ENCODE assay signal across 24 cellular contexts in the genomic region with DNA sequence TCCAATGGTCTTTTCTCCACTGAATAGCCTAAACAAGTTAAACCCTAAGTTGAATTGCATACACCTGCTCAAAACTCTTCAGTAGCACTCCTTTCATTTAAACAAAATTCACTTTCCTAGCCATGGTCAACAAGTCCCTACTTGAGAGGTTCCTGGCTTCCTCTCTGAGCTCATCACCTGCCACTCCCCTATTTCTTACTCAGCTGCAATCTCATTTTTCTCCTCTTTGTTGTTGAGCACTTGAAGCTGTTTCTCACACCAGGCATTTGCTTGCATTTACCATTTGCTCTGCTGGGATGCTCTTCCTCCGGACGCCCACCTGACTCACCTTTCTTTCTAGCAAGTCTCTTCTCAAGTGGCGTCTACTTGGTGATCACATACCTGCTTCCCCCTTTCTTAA. TPM values are rescaled to one million over a fixed set of nuclear protein-coding genes. Genes with fewer than 3 reads are reported as not detected.
DNase-seq lines count a peak whose midpoint lies in the region; TF ChIP-seq lines count a peak whose summit lies in the region.
"Had no signal": no experiment of that assay in that cellular context is flagged by ENCODE, and none has a peak within 500 bp of the region (broad histone marks: within the 10 kb centered on the region; RNA-seq: fewer than 3 reads in every experiment).

No MANE protein-coding gene starts in this region.

- no peak overlapping the region for H3K9ac ChIP-seq in mesendoderm (ENCODE audit: low read length)
- H3K9ac ChIP-seq: SK-N-SH had no signal

- no CpG with 5 or more reads among the region's 3 CpGs for WGBS in mesendoderm (ENCODE audit: extremely low coverage, insufficient coverage, low lambda C conversion rate)
- WGBS in tibial nerve, 2 donors: 63 to 64% methylated on average over 3 of the region's 3 CpGs

- no peak overlapping the region for H3K23ac ChIP-seq in mesendoderm (ENCODE audit: low read length)

- no peak overlapping the region for H4K8ac ChIP-seq in mesendoderm (ENCODE audit: low read depth, low read length)

- intact Hi-C loops in Calu3 (cut with micrococcal nuclease; ENCODE audit: unreplicated experiment): no loop called here

- no peak for DNase-seq in Calu3
- DNase-seq in HT1080 (ENCODE audit: low read depth): peak; percentile 29
- peak in 1 of 2 experiments; percentile 58 for DNase-seq in SJSA1 (ENCODE audit: low read depth in 1 of 2, low spot score in 2 of 2)
- no peak for DNase-seq in mesendoderm
- no peak for DNase-seq in Peyer's patch
- DNase-seq in SIG-M5 treated with dmso at 0.1 percent for 504 hours (lab: John Stamatoyannopoulos, UW; ENCODE audit: unreplicated experiment): no peak
- no peak for DNase-seq in nucleus accumbens (lab: John Stamatoyannopoulos, UW)
- DNase-seq in tibial nerve (ENCODE audit: low spot score in 2 of 2): no peak
- DNase-seq: activated CD4-positive, alpha-beta memory T cell treated with anti-CD3 and anti-CD28 coated beads for 36 hours; activated naive CD4-positive, alpha-beta T cell treated with Interleukin-2 at 50 U/mL for 16 hours; amniotic stem cell; CD4-positive, CD25-positive, alpha-beta regulatory T cell; DMS153; foreskin melanocyte; KG1; SK-N-SH; stimulated activated CD4-positive, alpha-beta T cell treated with anti-CD3 and anti-CD28 coated beads, Interleukin-2, amount 100 ng/mL, for 24 hours; stimulated activated naive B cell treated with anti-CD40 and anti-IgM and Interleukin-4, amounts not matched to agents 10 μg/mL and 1 μg/mL and 100 μg/mL, for 72 hours had no signal

- H3K4me2 ChIP-seq in mesendoderm (ENCODE audit: low read length): no peak overlapping the region
- H3K4me2 ChIP-seq: GM23338, SK-N-SH had no signal

- H3K4me1 Mint-ChIP-seq in Calu3 (ENCODE audit: low read depth, unreplicated experiment): peaks cover 44% of the 10 kb centered on the region
- H3K4me1 Mint-ChIP-seq: nephron had no signal

- no peaks in the 10 kb centered on the region for H3K36me3 ChIP-seq in SJSA1
- H3K36me3 ChIP-seq in mesendoderm (ENCODE audit: control insufficient read depth, insufficient read depth, low read length): no peaks in the 10 kb centered on the region
- H3K36me3 ChIP-seq in Peyer's patch: no peaks in the 10 kb centered on the region
- no peaks in the 10 kb centered on the region for H3K36me3 ChIP-seq in tibial nerve
- H3K36me3 ChIP-seq: thoracic aorta had no signal

- no peaks in the 10 kb centered on the region for H3K27me3 Mint-ChIP-seq in Calu3 (ENCODE audit: unreplicated experiment)

- H2AK5ac ChIP-seq in mesendoderm (ENCODE audit: low read length): no peak overlapping the region

- no peak overlapping the region for H2BK120ac ChIP-seq in mesendoderm (ENCODE audit: low read depth, low read length)

- TF ChIP-seq CTCF in Calu3 (IDR thresholded peaks at IDR 0.05; ENCODE audit: unreplicated experiment) (no peak), Peyer's patch (IDR thresholded peaks at IDR 0.05) (no peak), tibial nerve (IDR thresholded peaks at IDR 0.05) (no peak)

- H3K27ac Mint-ChIP-seq in Calu3 (ENCODE audit: unreplicated experiment): peak overlapping the region; percentile 70
- H3K27ac Mint-ChIP-seq: activated CD4-positive, alpha-beta memory T cell treated with anti-CD3 and anti-CD28 coated beads for 36 hours; CD4-positive, CD25-positive, alpha-beta regulatory T cell; dendritic cell treated with granulocyte-macrophage colony-stimulating factor and Interleukin-4, amounts not matched to agents 40 ng/mL and 50 ng/mL, for 4 days; GM23338; mesothelial cell of epicardium; nephron; stimulated activated naive B cell treated with anti-CD40 and anti-IgM and Interleukin-4, amounts not matched to agents 10 μg/mL and 1 μg/mL and 100 μg/mL, for 72 hours; WTC11 had no signal

- TF ChIP-seq POLR2A in Peyer's patch (IDR thresholded peaks at IDR 0.05) (no peak), tibial nerve (IDR thresholded peaks at IDR 0.05) (no peak)

- no peaks in the 10 kb centered on the region for H3K9me3 Mint-ChIP-seq in Calu3 (ENCODE audit: low read depth, unreplicated experiment)
- H3K9me3 Mint-ChIP-seq: activated CD4-positive, alpha-beta memory T cell treated with anti-CD3 and anti-CD28 coated beads for 36 hours; CD4-positive, CD25-positive, alpha-beta regulatory T cell; dendritic cell treated with granulocyte-macrophage colony-stimulating factor and Interleukin-4, amounts not matched to agents 40 ng/mL and 50 ng/mL, for 4 days; GM23338; nephron; stimulated activated naive B cell treated with anti-CD40 and anti-IgM and Interleukin-4, amounts not matched to agents 10 μg/mL and 1 μg/mL and 100 μg/mL, for 72 hours had no signal

- peak overlapping the region; percentile 46 for H3K18ac ChIP-seq in mesendoderm (ENCODE audit: low read length)

- TF ChIP-seq EP300 in tibial nerve (IDR thresholded peaks at IDR 0.05): no peak

- H3K9me3 ChIP-seq in SJSA1 (replicated peaks) (no peaks in the 10 kb centered on the region), Peyer's patch (no peaks in the 10 kb centered on the region), tibial nerve (no peaks in the 10 kb centered on the region)
- H3K9me3 ChIP-seq: SK-N-SH, thoracic aorta had no signal

- no peak overlapping the region for H3K4me3 ChIP-seq in SJSA1
- H3K4me3 ChIP-seq in mesendoderm (ENCODE audit: low read length): no peak overlapping the region
- no peak overlapping the region for H3K4me3 ChIP-seq in Peyer's patch
- no peak overlapping the region for H3K4me3 ChIP-seq in tibial nerve
- H3K4me3 ChIP-seq: GM23338, thoracic aorta had no signal

- H2BK15ac ChIP-seq in mesendoderm (replicated peaks; ENCODE audit: low read depth): no peak overlapping the region

- H3K4me3 Mint-ChIP-seq in Calu3 (ENCODE audit: low read depth, unreplicated experiment): no peak overlapping the region
- H3K4me3 Mint-ChIP-seq: activated CD4-positive, alpha-beta memory T cell treated with anti-CD3 and anti-CD28 coated beads for 36 hours; CD4-positive, CD25-positive, alpha-beta regulatory T cell; dendritic cell treated with granulocyte-macrophage colony-stimulating factor and Interleukin-4, amounts not matched to agents 40 ng/mL and 50 ng/mL, for 4 days; GM23338; mesothelial cell of epicardium; nephron; stimulated activated naive B cell treated with anti-CD40 and anti-IgM and Interleukin-4, amounts not matched to agents 10 μg/mL and 1 μg/mL and 100 μg/mL, for 72 hours; WTC11 had no signal

- H3K56ac ChIP-seq in mesendoderm (ENCODE audit: low read length): no peak overlapping the region

- H3K4me1 ChIP-seq in SJSA1 (replicated peaks) (peaks cover 83% of the 10 kb centered on the region), mesendoderm (ENCODE audit: control insufficient read depth, low read depth, low read length) (peaks cover 10% of the 10 kb centered on the region), Peyer's patch (no peaks in the 10 kb centered on the region), tibial nerve (no peaks in the 10 kb centered on the region)

- no peak overlapping the region for H2BK5ac ChIP-seq in mesendoderm (ENCODE audit: low read length)

- no peaks in the 10 kb centered on the region for H3K79me1 ChIP-seq in mesendoderm (ENCODE audit: low read length)

- no peaks in the 10 kb centered on the region for H3K27me3 ChIP-seq in SJSA1 (replicated peaks)
- H3K27me3 ChIP-seq in mesendoderm (ENCODE audit: insufficient read depth, low read length, poor library complexity): no peaks in the 10 kb centered on the region
- H3K27me3 ChIP-seq in Peyer's patch: no peaks in the 10 kb centered on the region
- no peaks in the 10 kb centered on the region for H3K27me3 ChIP-seq in tibial nerve

- no peaks in the 10 kb centered on the region for H3K79me2 ChIP-seq in mesendoderm (ENCODE audit: control insufficient read depth, insufficient read depth, low read length)

- H4K5ac ChIP-seq in mesendoderm (ENCODE audit: low read length): no peak overlapping the region

- CTCF ChIA-PET in Calu3 (lab: Charles Lee): interaction anchor here (1.2 kb wide), 1 partner anchor 14 kb away, joined by 3 read pairs; no protein-coding TSS in a partner anchor

- peak overlapping the region; percentile 82 for H3K27ac ChIP-seq in SJSA1
- H3K27ac ChIP-seq in mesendoderm (ENCODE audit: low read depth, low read length): no peak overlapping the region
- H3K27ac ChIP-seq in Peyer's patch: no peak overlapping the region
- no peak overlapping the region for H3K27ac ChIP-seq in tibial nerve
- H3K27ac ChIP-seq: thoracic aorta had no signal

- no TSS peak for BruUV-seq in Calu3 (replicated peaks; lab: Mats Ljungman, UMichigan)

- no peak overlapping the region for H3K4ac ChIP-seq in mesendoderm (ENCODE audit: low read depth, low read length)

- H3K36me3 Mint-ChIP-seq in Calu3 (ENCODE audit: insufficient read depth, unreplicated experiment): peaks cover 21% of the 10 kb centered on the region
- H3K36me3 Mint-ChIP-seq: activated CD4-positive, alpha-beta memory T cell treated with anti-CD3 and anti-CD28 coated beads for 36 hours; CD4-positive, CD25-positive, alpha-beta regulatory T cell; mesothelial cell of epicardium; stimulated activated naive B cell treated with anti-CD40 and anti-IgM and Interleukin-4, amounts not matched to agents 10 μg/mL and 1 μg/mL and 100 μg/mL, for 72 hours; WTC11 had no signal

RNA-seq across cellular contexts. Expression of a gene that starts 38.5 kb away (rescaled TPM):
- 24.7 and 40.6 TPM in 2 replicates for total RNA-seq in Calu3 (2022)
- 2.0 and 2.3 TPM in 2 replicates for total RNA-seq in HT1080 (2014; rRNA removed; shearing (Covaris generic))
- polyA plus RNA-seq in HT1080 (2015; cell fraction: cytosol; rRNA removed): 3.2 and 3.3 TPM in 2 replicates
- polyA plus RNA-seq in HT1080 (2015; cell fraction: nucleus; rRNA removed): 7.4 and 7.9 TPM in 2 replicates
- 39.7 and 45.5 TPM in 2 replicates for total RNA-seq in SJSA1 (2014; rRNA removed; shearing (Covaris generic))
- 1.9 TPM for polyA plus RNA-seq in mesendoderm (2013, experiment 1 of 2)
- polyA plus RNA-seq in mesendoderm (2013, experiment 2 of 2): 2.0 TPM
- total RNA-seq in Peyer's patch: 10 to 100 TPM in 2 of 4 donors, 1 to 10 TPM in 2; 5.8 to 19.0 (median 13.5) TPM
- 10 to 100 TPM; 18.2 to 48.8 (median 38.3) TPM for total RNA-seq in tibial nerve
- total RNA-seq: activated CD4-positive, alpha-beta memory T cell treated with anti-CD3 and anti-CD28 coated beads for 36 hours had no signal
- polyA plus RNA-seq: CD4-positive, CD25-positive, alpha-beta regulatory T cell had no signal
